24 cellular contexts compared by ENCODE assay signal in genomic region chr3:54936561-54936960, GRCh38. TPM values are rescaled to one million over a fixed set of nuclear protein-coding genes. Genes with fewer than 3 reads are reported as not detected.
DNase-seq lines count a peak whose midpoint lies in the region; ATAC-seq and TF ChIP-seq lines count a peak whose summit lies in the region.
"Had no signal": no experiment of that assay in that cellular context is flagged by ENCODE, and none has a peak within 500 bp of the region (broad histone marks: within the 10 kb centered on the region; RNA-seq: fewer than 3 reads in every experiment).

No MANE protein-coding gene starts in this region.

- intact Hi-C loops in psoas muscle (cut with DNase I): no loop called here

- no peak for TF ChIP-seq CTCF in fibroblast of pulmonary artery (IDR thresholded peaks at IDR 0.05; ENCODE audit: low read length, missing control alignments)
- no peak for TF ChIP-seq CTCF in psoas muscle (IDR thresholded peaks at IDR 0.05)

- H3K27me3 ChIP-seq in GM23248 (replicated peaks; ENCODE audit: insufficient read depth): no peaks in the 10 kb centered on the region
- no peaks in the 10 kb centered on the region for H3K27me3 ChIP-seq in psoas muscle (ENCODE audit: insufficient read depth in 3 of 3, low read length in 2 of 3)

- 82 to 88% methylated on average over 5 of the region's 5 CpGs for WGBS in GM23248 (ENCODE audit: low coverage in 1 of 2, low lambda C conversion rate in 2 of 2, missing lambda C conversion rate in 2 of 2), 2 experiments
- WGBS in psoas muscle, 3 donors: 83 to 86% (median 85%) methylated on average over 5 of the region's 5 CpGs

- 0 out of 2 replicates have a peak, but pooled peaks cover 4% of the 10 kb centered on the region for H3F3A ChIP-seq in GM23248 (ENCODE audit: insufficient read depth)

- H3K4me1 ChIP-seq in GM23248 (ENCODE audit: insufficient read depth) (no peaks in the 10 kb centered on the region), psoas muscle (peaks cover 18% of the 10 kb centered on the region)
- H3K4me1 ChIP-seq: A549 had no signal

- no peak overlapping the region for H3K27ac ChIP-seq in GM23248
- no peak overlapping the region for H3K27ac ChIP-seq in psoas muscle
- H3K27ac ChIP-seq: A549, HL-60, KMS-11 had no signal

- H3K9me3 ChIP-seq in GM23248 (ENCODE audit: low read depth): no peaks in the 10 kb centered on the region
- no peaks in the 10 kb centered on the region for H3K9me3 ChIP-seq in psoas muscle
- H3K9me3 ChIP-seq: A549 had no signal

- peak; percentile 24 for DNase-seq in GM23248
- DNase-seq in amniotic epithelial cell (ENCODE audit: low read depth): peak; percentile 86
- DNase-seq in fibroblast of pulmonary artery (ENCODE audit: low read depth): peak; percentile 27
- DNase-seq in skeletal muscle cell (ENCODE audit: low read depth): peak; percentile 77
- DNase-seq in psoas muscle: no peak
- DNase-seq in COR-L47 (lab: John Stamatoyannopoulos, UW): no peak
- no peak for DNase-seq in NCI-H187 treated with DMSO at 0.1 percent for 48 hours (lab: John Stamatoyannopoulos, UW)
- DNase-seq: CD8-positive, alpha-beta T cell; DMS53; EL; NCI-H1092 treated with DMSO at 0.1 percent for 48 hours; NCI-H146; NCI-H226; NCI-H524; NCI-H82; RPMI8226 had no signal

- no peak overlapping the region for H3K9ac ChIP-seq in GM23248
- H3K9ac ChIP-seq: KMS-11 had no signal

- H3K4me3 ChIP-seq in GM23248 (no peak overlapping the region), fibroblast of pulmonary artery (replicated peaks; ENCODE audit: low read depth, low read length) (no peak overlapping the region), skeletal muscle cell (ENCODE audit: low read depth, low read length) (no peak overlapping the region), psoas muscle (no peak overlapping the region)
- H3K4me3 ChIP-seq: A549, GM12878 had no signal

- no peak overlapping the region for H3K4me2 ChIP-seq in GM23248 (ENCODE audit: unreplicated experiment)
- H3K4me2 ChIP-seq: A549, KMS-11 had no signal

- H3K9me2 ChIP-seq in GM23248 (ENCODE audit: insufficient read depth): no peaks in the 10 kb centered on the region

- no peak overlapping the region for H2AFZ ChIP-seq in GM23248

- no peaks in the 10 kb centered on the region for H3K36me3 ChIP-seq in GM23248 (ENCODE audit: low read depth)
- H3K36me3 ChIP-seq in psoas muscle (ENCODE audit: insufficient read depth in 1 of 2, low read depth in 1 of 2): no peaks in the 10 kb centered on the region

- no peak for ATAC-seq in psoas muscle
- ATAC-seq: A549; CD8-positive, alpha-beta T cell; GM12878 had no signal

- in situ Hi-C loops in GM23248 (cut with MboI): no loop called here

- H4K20me1 ChIP-seq in GM23248 (ENCODE audit: insufficient read depth): no peaks in the 10 kb centered on the region

- no peaks in the 10 kb centered on the region for H3K79me2 ChIP-seq in GM23248 (ENCODE audit: insufficient read depth)

RNA-seq across cellular contexts. Expression of gene LRTM1, which starts 8.7 kb away (rescaled TPM):
- total RNA-seq in GM23248 (2014; rRNA removed; shearing (Covaris generic)): not detected in 2 replicates
- not detected in 2 replicates for polyA plus RNA-seq in GM23248 (2016; fragmentation: Nextera tagmentation; extraction: Ambion mirVana)
- total RNA-seq in psoas muscle: 1 to 10 TPM in 1 of 4 donors, not detected in 3; 3.1 TPM
- not detected for polyA plus RNA-seq in psoas muscle
- total RNA-seq: CD8-positive, alpha-beta T cell; GM12878; H4; HT1080; MCF 10A had no signal
- polyA plus RNA-seq: A549, BJ had no signal

Comparison
In these comparisons a context has a peak if more than half of its experiments do, and no peak if none do; other contexts are left out.
1. DNase-seq: peak in GM23248 (single experiment), amniotic epithelial cell (single experiment), fibroblast of pulmonary artery (single experiment) and skeletal muscle cell (single experiment); none in psoas muscle (0 of 2), COR-L47 (single experiment) and NCI-H187 treated with DMSO at 0.1 percent for 48 hours (single experiment).